Comparison of ENCODE assay signal across 19 cellular contexts in the genomic region with DNA sequence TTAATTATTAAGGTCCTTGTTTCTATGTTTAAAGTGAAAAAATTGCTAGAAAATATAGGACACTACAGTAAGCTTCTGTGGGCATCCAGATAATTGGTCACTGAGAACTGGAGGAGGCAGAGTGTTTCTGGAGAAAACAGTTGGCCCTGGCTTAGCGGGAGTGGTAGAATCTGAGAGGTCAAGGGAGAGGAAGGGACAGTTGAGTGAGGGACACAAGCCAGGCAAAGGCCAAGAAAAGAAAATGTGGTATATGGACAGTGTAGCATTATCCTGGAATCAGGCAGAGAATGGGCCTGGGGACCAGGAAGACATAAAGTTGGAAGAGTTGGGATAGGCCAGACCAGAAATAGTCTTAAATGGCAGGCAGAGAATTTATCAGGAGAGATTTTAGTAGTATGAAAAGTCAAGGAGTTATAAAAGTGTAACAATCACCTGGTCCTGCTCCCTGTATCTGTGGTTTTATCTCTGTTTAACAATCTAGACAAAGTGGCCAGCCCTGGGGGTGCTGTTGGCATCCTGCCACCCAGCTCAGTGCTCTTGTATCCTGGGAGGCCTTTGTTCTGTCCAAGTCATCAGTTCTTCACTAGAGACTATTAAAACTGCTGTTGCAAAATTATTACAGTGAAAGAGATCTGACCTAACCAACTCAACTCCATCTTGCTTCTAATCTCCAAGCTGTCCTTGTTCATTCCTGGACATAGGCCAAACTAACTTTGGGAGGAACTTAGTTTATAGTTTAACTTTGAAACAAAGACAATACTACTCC. TPM values are rescaled to one million over a fixed set of nuclear protein-coding genes. Genes with fewer than 3 reads are reported as not detected.
A peak's percentile ranks its signal among the peaks of the same experiment; 100 is the strongest.
DNase-seq lines count a peak whose midpoint lies in the region.
"Had no signal": no experiment of that assay in that cellular context is flagged by ENCODE, and none has a peak within 500 bp of the region (broad histone marks: within the 10 kb centered on the region; RNA-seq: fewer than 3 reads in every experiment).

No MANE protein-coding gene starts in this region.

- no peak overlapping the region for H3K4me3 ChIP-seq in skeletal muscle satellite cell (ENCODE audit: low read length)
- H3K4me3 ChIP-seq in effector memory CD4-positive, alpha-beta T cell (ENCODE audit: insufficient read depth, low read depth, low read length, poor library complexity, severe bottlenecking) = no peak overlapping the region
- H3K4me3 ChIP-seq: psoas muscle had no signal

- H3K27ac ChIP-seq in effector memory CD4-positive, alpha-beta T cell (ENCODE audit: insufficient read depth, low read length, poor library complexity, severe bottlenecking) = no peak overlapping the region
- H3K27ac ChIP-seq: foreskin keratinocyte, psoas muscle had no signal

- peak overlapping the region; percentile 9 for H3K9ac ChIP-seq in skeletal muscle satellite cell (ENCODE audit: low read depth, low read length)

- H3K36me3 ChIP-seq in skeletal muscle satellite cell (ENCODE audit: insufficient read depth, low read length) = no peaks in the 10 kb centered on the region
- H3K36me3 ChIP-seq in effector memory CD4-positive, alpha-beta T cell (ENCODE audit: control insufficient read depth, insufficient read depth, low read length) = no peaks in the 10 kb centered on the region

- no peaks in the 10 kb centered on the region for H3K27me3 ChIP-seq in skeletal muscle satellite cell (ENCODE audit: control insufficient read depth, insufficient read depth, low read length)
- H3K27me3 ChIP-seq in effector memory CD4-positive, alpha-beta T cell (replicated peaks; ENCODE audit: control insufficient read depth, insufficient read depth, low read length, poor library complexity, severe bottlenecking) = peaks cover 7% of the 10 kb centered on the region
- H3K27me3 ChIP-seq: foreskin keratinocyte had no signal

- H3K4me2 ChIP-seq in skeletal muscle satellite cell (ENCODE audit: low read length) = no peak overlapping the region

- H3K4me1 ChIP-seq in skeletal muscle satellite cell (ENCODE audit: control insufficient read depth, insufficient read depth, low read length) = peaks cover 14% of the 10 kb centered on the region
- H3K4me1 ChIP-seq in effector memory CD4-positive, alpha-beta T cell (ENCODE audit: control insufficient read depth, insufficient read depth, low read length, poor library complexity, severe bottlenecking) = no peaks in the 10 kb centered on the region
- H3K4me1 ChIP-seq: foreskin keratinocyte had no signal

- H3K9me3 ChIP-seq in skeletal muscle satellite cell (replicated peaks; ENCODE audit: low read length) = no peaks in the 10 kb centered on the region
- no peaks in the 10 kb centered on the region for H3K9me3 ChIP-seq in effector memory CD4-positive, alpha-beta T cell (ENCODE audit: control insufficient read depth, low read length)
- H3K9me3 ChIP-seq: psoas muscle had no signal

- DNase-seq in NCI-H510A treated with DMSO at 0.1 percent for 48 hours (lab: John Stamatoyannopoulos, UW) (peak; percentile 48), NCI-H510A (lab: John Stamatoyannopoulos, UW) (no peak), NCI-H345 treated with DMSO at 0.1 percent for 48 hours (lab: John Stamatoyannopoulos, UW; ENCODE audit: unreplicated experiment) (peak; percentile 86), kidney glomerular epithelial cell (lab: John Stamatoyannopoulos, UW) (peak; percentile 24), germinal center (ENCODE audit: low spot score) (no peak), EL (no peak)
- no peak for DNase-seq in effector memory CD4-positive, alpha-beta T cell
- DNase-seq: activated CD8-positive, alpha-beta memory T cell treated with anti-CD3 and anti-CD28 coated beads, Interleukin-2, amount 50 U/mL, for 4 hours; immature natural killer cell; NCI-H446; psoas muscle; stimulated activated CD4-positive, alpha-beta T cell treated with anti-CD3 and anti-CD28 coated beads, Interleukin-2, amount 100 ng/mL, for 24 hours; T-cell had no signal

RNA-seq across cellular contexts. Expression of a gene that starts 15.4 kb away (rescaled TPM):
- total RNA-seq in skeletal muscle satellite cell (2012; rRNA removed) = not detected in 2 replicates
- total RNA-seq: A673, bronchial epithelial cell, foreskin keratinocyte, HT1080, psoas muscle, T-cell, ureter had no signal

RNA-seq across cellular contexts. Expression of a gene that starts 46.9 kb away (rescaled TPM):
- total RNA-seq in skeletal muscle satellite cell (2012; rRNA removed) = 13.8 and 17.2 TPM in 2 replicates

RNA-seq across cellular contexts. Expression of a gene that starts 47.3 kb away (rescaled TPM):
- 12.5 and 17.7 TPM in 2 replicates for total RNA-seq in skeletal muscle satellite cell (2012; rRNA removed)

Comparison
In these comparisons a context has a peak if more than half of its experiments do, and no peak if none do; other contexts are left out.
1. DNase-seq: peak in NCI-H510A treated with DMSO at 0.1 percent for 48 hours (single experiment), NCI-H345 treated with DMSO at 0.1 percent for 48 hours (single experiment) and kidney glomerular epithelial cell (single experiment); none in NCI-H510A (single experiment), germinal center (single experiment), EL (single experiment) and effector memory CD4-positive, alpha-beta T cell (0 of 3).